In genomic region chr7:154182361-154182760, GRCh38 we compare ENCODE assay signal across 32 cellular contexts.
"Had no signal": no experiment of that assay in that cellular context is flagged by ENCODE, and none has a peak within 500 bp of the region (broad histone marks: within the 10 kb centered on the region; RNA-seq: fewer than 3 reads in every experiment).

No MANE protein-coding gene starts in this region.

- H3K9me3 ChIP-seq: adrenal gland, ascending aorta, body of pancreas, breast epithelium had no signal

- H3K27ac ChIP-seq: adrenal gland, ascending aorta, body of pancreas, brain microvascular endothelial cell, breast epithelium, cardiac muscle cell had no signal

- H3K4me3 ChIP-seq: adrenal gland, ascending aorta, body of pancreas, breast epithelium, cardiac muscle cell had no signal

- H3K27me3 ChIP-seq: adrenal gland, ascending aorta, brain microvascular endothelial cell had no signal

- H3K36me3 ChIP-seq: adrenal gland, ascending aorta, brain microvascular endothelial cell, breast epithelium, cardiac muscle cell had no signal

- H3K4me1 ChIP-seq: adrenal gland, ascending aorta, body of pancreas, breast epithelium had no signal

- FAIRE-seq: astrocyte had no signal

- DNase-seq: activated effector memory CD4-positive, alpha-beta T cell treated with anti-CD3 and anti-CD28 coated beads, Interleukin-2, amount 50 U/mL, for 16 hours; activated effector memory CD4-positive, alpha-beta T cell treated with Interleukin-2 at 50 U/mL for 16 hours; activated gamma-delta T cell; activated gamma-delta T cell treated with Interleukin-2 at 50 U/mL for 16 hours; activated naive CD4-positive, alpha-beta T cell; activated naive CD4-positive, alpha-beta T cell treated with anti-CD3 and anti-CD28 coated beads for 36 hours; activated naive CD4-positive, alpha-beta T cell treated with anti-CD3 and anti-CD28 coated beads, Interleukin-2, amount 10 ng/mL, durations not matched to agents 7 days and 5 days; activated naive CD4-positive, alpha-beta T cell treated with anti-CD3 and anti-CD28 coated beads, Interleukin-2, amount 50 U/mL, for 16 hours; activated naive CD4-positive, alpha-beta T cell treated with Interleukin-2 at 50 U/mL for 16 hours; activated naive CD8-positive, alpha-beta T cell treated with anti-CD3 and anti-CD28 coated beads for 36 hours; activated naive CD8-positive, alpha-beta T cell treated with anti-CD3 and anti-CD28 coated beads, Interleukin-2, amount 10 ng/mL, durations not matched to agents 7 days and 5 days; activated naive CD8-positive, alpha-beta T cell treated with anti-CD3 and anti-CD28 coated beads, Interleukin-2, amount 50 U/mL, for 24 hours; activated T-cell treated with anti-CD3 and anti-CD28 coated beads, Interleukin-2, amount 50 U/mL, for 1 hour; activated T-cell treated with anti-CD3 and anti-CD28 coated beads, Interleukin-2, amount 50 U/mL, for 24 hours; activated T-cell treated with anti-CD3 and anti-CD28 coated beads, Interleukin-2, amount 50 U/mL, for 4 hours; activated T-cell treated with anti-CD3 and anti-CD28 coated beads, Interleukin-2, amount 50 U/mL, for 48 hours; activated T-cell treated with anti-CD3 and anti-CD28 coated beads, Interleukin-2, amount 50 U/mL, for 72 hours; amniotic stem cell; amygdala; anterior cingulate cortex; aorta; body of pancreas; caudate nucleus; central memory CD4-positive, alpha-beta T cell had no signal

- ATAC-seq: activated naive CD4-positive, alpha-beta T cell treated with anti-CD3 and anti-CD28 coated beads, Interleukin-2, amount 50 U/mL, for 72 hours; activated naive CD8-positive, alpha-beta T cell treated with anti-CD3 and anti-CD28 coated beads, Interleukin-2, amount 50 U/mL, for 24 hours; activated T-cell treated with anti-CD3 and anti-CD28 coated beads, Interleukin-2, amount 50 U/mL, for 4 hours; activated T-cell treated with anti-CD3 and anti-CD28 coated beads, Interleukin-2, amount 50 U/mL, for 72 hours; activated T-helper 17 cell treated with anti-CD3 and anti-CD28 coated beads, Interleukin-2, amount 50 U/mL, for 72 hours; body of pancreas had no signal
